9 cellular contexts compared by ENCODE assay signal in the genomic region with DNA sequence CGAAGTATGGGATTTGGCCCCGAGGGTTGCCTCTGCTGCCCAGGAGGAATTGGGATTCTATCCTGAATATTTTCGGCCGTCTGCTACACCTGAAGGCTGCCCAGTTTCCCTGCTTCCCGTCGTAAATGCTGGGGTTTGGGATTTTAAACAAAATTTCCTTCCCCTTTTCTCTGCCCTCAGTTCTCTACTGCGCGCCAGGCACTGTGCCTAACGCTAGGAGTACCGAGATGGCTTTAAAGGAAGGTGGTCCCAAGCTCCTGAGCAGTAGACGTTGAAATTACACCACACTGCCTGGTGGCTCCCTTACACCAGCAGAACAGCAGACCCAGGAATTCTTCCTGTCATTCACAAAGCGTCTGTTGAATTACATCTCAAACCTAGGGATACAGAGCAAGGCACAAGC. TPM values are rescaled to one million over a fixed set of nuclear protein-coding genes. Genes with fewer than 3 reads are reported as not detected.
DNase-seq lines count a peak whose midpoint lies in the region; ATAC-seq and TF ChIP-seq lines count a peak whose summit lies in the region.
"Had no signal": no experiment of that assay in that cellular context is flagged by ENCODE, and none has a peak within 500 bp of the region (broad histone marks: within the 10 kb centered on the region; RNA-seq: fewer than 3 reads in every experiment).

No MANE protein-coding gene starts in this region.

- DNase-seq in Calu3 (no peak), IMR-90 (no peak), smooth muscle cell (lab: John Stamatoyannopoulos, UW; ENCODE audit: unreplicated experiment) (no peak), AG08395 (ENCODE audit: low spot score) (no peak), NCI-H526 treated with DMSO at 0.1 percent for 48 hours (lab: John Stamatoyannopoulos, UW) (no peak)
- peak in 1 of 2 donors; percentile 13 for DNase-seq in activated naive CD4-positive, alpha-beta T cell treated with anti-CD3 and anti-CD28 coated beads, Interleukin-2, amount 50 U/mL, for 72 hours (ENCODE audit: low spot score in 2 of 2)

- 0 out of 2 replicates have a peak overlapping the region, but pooled peaks have one; percentile 26 for H3K14ac ChIP-seq in IMR-90 (replicated peaks; ENCODE audit: low read depth, low read length)

- H3K9ac ChIP-seq in IMR-90 (ENCODE audit: low read depth, low read length) (peak overlapping the region; percentile 43; the same call in 1 of the 2 replicates), smooth muscle cell (ENCODE audit: low read depth) (peak overlapping the region; percentile 80)

- H3K4me1 ChIP-seq in IMR-90 (ENCODE audit: control insufficient read depth, insufficient read depth, low read length) (peaks cover 3% of the 10 kb centered on the region), smooth muscle cell (ENCODE audit: low read depth) (peaks cover 25% of the 10 kb centered on the region)

- no peak for TF ChIP-seq POLR2A in IMR-90 (IDR thresholded peaks at IDR 0.05; ENCODE audit: low read depth, low read length)

- H2BK15ac ChIP-seq in IMR-90 (ENCODE audit: low read depth, low read length), result no peak overlapping the region

- H4K91ac ChIP-seq in IMR-90 (ENCODE audit: insufficient read depth, low read depth, low read length), result no peak overlapping the region

- peak overlapping the region; percentile 89 for H3K4me3 ChIP-seq in IMR-90 (ENCODE audit: insufficient read depth, low read depth, low read length)
- H3K4me3 ChIP-seq in iPS-11a (ENCODE audit: low read depth, low read length), result peak overlapping the region; percentile 89
- peak overlapping the region; percentile 86 for H3K4me3 ChIP-seq in smooth muscle cell

- H3K27ac Mint-ChIP-seq in Calu3 (ENCODE audit: unreplicated experiment), result peak overlapping the region; percentile 70
- H3K27ac Mint-ChIP-seq in activated naive CD4-positive, alpha-beta T cell treated with anti-CD3 and anti-CD28 coated beads, Interleukin-2, amount 50 U/mL, for 72 hours, result peak overlapping the region; percentile 84 to 93

- peak overlapping the region; percentile 85 for H3K4me3 Mint-ChIP-seq in Calu3 (ENCODE audit: low read depth, unreplicated experiment)

- peak overlapping the region; percentile 75 to 87 for H4K8ac ChIP-seq in IMR-90 (ENCODE audit: low read depth in 2 of 2, low read length in 2 of 2)

- H3K27me3 Mint-ChIP-seq in Calu3 (ENCODE audit: unreplicated experiment), result peaks cover 3% of the 10 kb centered on the region

- no peak for TF ChIP-seq RAD21 in IMR-90 (IDR thresholded peaks at IDR 0.05; ENCODE audit: low read length)

- H2AK9ac ChIP-seq in IMR-90 (replicated peaks; ENCODE audit: low read depth, low read length, poor library complexity), result no peak overlapping the region

- ATAC-seq in IMR-90 (ENCODE audit: low read depth) (peak; percentile 3), GM21526 (IDR thresholded peaks at IDR 0.05; ENCODE audit: low FRiP score, unreplicated experiment) (no peak)
- no peak for ATAC-seq in activated naive CD4-positive, alpha-beta T cell treated with anti-CD3 and anti-CD28 coated beads, Interleukin-2, amount 50 U/mL, for 72 hours

- peak overlapping the region; percentile 79 for H3K4me2 ChIP-seq in IMR-90 (ENCODE audit: low read depth, low read length)
- peak overlapping the region; percentile 96 for H3K4me2 ChIP-seq in smooth muscle cell

- POLR2A ChIA-PET in IMR-90 (lab: Charles Lee; ENCODE audit: unreplicated experiment), result no interaction called here

- H3K36me3 ChIP-seq in IMR-90 (ENCODE audit: control insufficient read depth, insufficient read depth, low read length), result peaks cover 6% of the 10 kb centered on the region
- H3K36me3 ChIP-seq in smooth muscle cell (ENCODE audit: low read depth), result peaks cover 6% of the 10 kb centered on the region

- no peak overlapping the region for H2BK5ac ChIP-seq in IMR-90 (ENCODE audit: low read depth, low read length, poor library complexity, severe bottlenecking)

- peak overlapping the region; percentile 93 for H2AFZ ChIP-seq in IMR-90 (replicated peaks; ENCODE audit: low read length, poor library complexity)
- peak overlapping the region; percentile 100 for H2AFZ ChIP-seq in smooth muscle cell (ENCODE audit: low read depth)

- H3K9me3 ChIP-seq in IMR-90 (ENCODE audit: control insufficient read depth, insufficient read depth, low read length) (no peaks in the 10 kb centered on the region), smooth muscle cell (replicated peaks; ENCODE audit: low read depth) (no peaks in the 10 kb centered on the region)

- no TSS peak for BruUV-seq in Calu3 (replicated peaks; lab: Mats Ljungman, UMichigan)
- no TSS peak for BruUV-seq in IMR-90 (replicated peaks; lab: Mats Ljungman, UMichigan)

- H3K27ac ChIP-seq in IMR-90 (ENCODE audit: insufficient read depth, low read length), result no peak overlapping the region
- H3K27ac ChIP-seq in smooth muscle cell (ENCODE audit: low read depth), result peak overlapping the region; percentile 78

- peaks cover 30% of the 10 kb centered on the region for H3K36me3 Mint-ChIP-seq in Calu3 (ENCODE audit: insufficient read depth, unreplicated experiment)
- H3K36me3 Mint-ChIP-seq in activated naive CD4-positive, alpha-beta T cell treated with anti-CD3 and anti-CD28 coated beads, Interleukin-2, amount 50 U/mL, for 72 hours, result peaks cover 0 to 17% of the 10 kb centered on the region in 2 donors

- no peak overlapping the region for H2AK5ac ChIP-seq in IMR-90 (ENCODE audit: low read depth, low read length)

- dilution Hi-C loops in IMR-90 (cut with HindIII; ENCODE audit: low sequenced_read_pairs, unreplicated experiment), result no loop called here

- peaks cover 28% of the 10 kb centered on the region for H3K79me2 ChIP-seq in smooth muscle cell (ENCODE audit: low read depth)

- H2BK120ac ChIP-seq in IMR-90 (ENCODE audit: low read depth, low read length), result no peak overlapping the region

- peaks cover 6% of the 10 kb centered on the region for H3F3A ChIP-seq in smooth muscle cell (ENCODE audit: low read depth)

- TF ChIP-seq CTCF in Calu3 (IDR thresholded peaks at IDR 0.05; ENCODE audit: unreplicated experiment), result no peak
- no peak for TF ChIP-seq CTCF in IMR-90 (conservative IDR thresholded peaks at IDR 0.05; ENCODE audit: low read depth, low read length)
- no peak for TF ChIP-seq CTCF in smooth muscle cell (IDR thresholded peaks at IDR 0.05; ENCODE audit: borderline replicate concordance, insufficient read depth, poor library complexity, severe bottlenecking)

- no peak overlapping the region for H3K18ac ChIP-seq in IMR-90 (ENCODE audit: low read depth, low read length)

- no peak overlapping the region for H3K4ac ChIP-seq in IMR-90 (ENCODE audit: low read depth, low read length)

- H4K20me1 ChIP-seq in IMR-90 (ENCODE audit: insufficient read depth, low read length) (peaks cover 24% of the 10 kb centered on the region; the same call in 1 of the 2 replicates), smooth muscle cell (ENCODE audit: low read depth) (peaks cover 34% of the 10 kb centered on the region)

- intact Hi-C loops in Calu3 (cut with micrococcal nuclease; ENCODE audit: unreplicated experiment) (loop anchor here (2.0 kb wide), 1 partner anchor 123 kb away; no protein-coding TSS in a partner anchor), IMR-90 (cut with micrococcal nuclease) (loop anchor here (1.0 kb wide), 1 partner anchor 124 kb away; no protein-coding TSS in a partner anchor)

- H4K5ac ChIP-seq in IMR-90 (ENCODE audit: low read depth, low read length), result peak overlapping the region; percentile 43

- no peak overlapping the region for H2BK20ac ChIP-seq in IMR-90 (ENCODE audit: low read depth, low read length)

- H3K27me3 ChIP-seq in IMR-90 (ENCODE audit: control insufficient read depth, insufficient read depth, low read length) (peaks cover 4% of the 10 kb centered on the region; the same call in 1 of the 2 replicates), smooth muscle cell (ENCODE audit: low read depth) (no peaks in the 10 kb centered on the region)

- peaks cover 8% of the 10 kb centered on the region; the same call in 1 of the 2 replicates for H3K9me1 ChIP-seq in IMR-90 (ENCODE audit: insufficient read depth, low read length)

- H3K79me1 ChIP-seq in IMR-90 (ENCODE audit: low read depth in 1 of 2, low read length in 2 of 2), result peaks cover 13 to 18% of the 10 kb centered on the region in 2 experiments; a peak in 3 of 4 replicates

- WGBS in IMR-90 (ENCODE audit: extremely low coverage in 2 of 2, insufficient read length in 1 of 2), 2 experiments, result 14% methylated on average over 1 of the region's 12 CpGs; no CpG with 5 or more reads in 1 of the 2 experiments
- WGBS in smooth muscle cell (ENCODE audit: low lambda C conversion rate), result 2% methylated on average over 12 of the region's 12 CpGs

- in situ Hi-C loops in IMR-90 (cut with MboI; ENCODE audit: low sequenced_read_pairs), result no loop called here

- CTCF ChIA-PET in Calu3 (lab: Charles Lee) (no interaction called here), IMR-90 (lab: Yijun Ruan, JAX) (no interaction called here)

- H3K56ac ChIP-seq in IMR-90 (ENCODE audit: extremely low read depth, insufficient read depth, low read length), result peak overlapping the region; percentile 58

- peaks cover 8% of the 10 kb centered on the region for H3K4me1 Mint-ChIP-seq in Calu3 (ENCODE audit: low read depth, unreplicated experiment)

- no peaks in the 10 kb centered on the region for H3K9me3 Mint-ChIP-seq in Calu3 (ENCODE audit: low read depth, unreplicated experiment)
- H3K9me3 Mint-ChIP-seq in activated naive CD4-positive, alpha-beta T cell treated with anti-CD3 and anti-CD28 coated beads, Interleukin-2, amount 50 U/mL, for 72 hours, result no peaks in the 10 kb centered on the region

- no peak overlapping the region for H3K23ac ChIP-seq in IMR-90 (ENCODE audit: low read depth, low read length)

TF ChIP-seq in IMR-90, 13 proteins besides CTCF, POLR2A, EP300 and RAD21 (continues in another document):
- TF ChIP-seq CEBPB (IDR thresholded peaks at IDR 0.05; ENCODE audit: low read depth, low read length) (no peak), MXI1 (IDR thresholded peaks at IDR 0.05; ENCODE audit: borderline replicate concordance, low read depth, low read length) (no peak), CHD1 (IDR thresholded peaks at IDR 0.05; ENCODE audit: low read depth, low read length) (no peak), BHLHE40 (IDR thresholded peaks at IDR 0.05; ENCODE audit: low read depth, low read length) (no peak), MAZ (IDR thresholded peaks at IDR 0.05; ENCODE audit: borderline replicate concordance, low read depth, low read length) (no peak)

RNA-seq across cellular contexts. Expression of a gene that starts 0.6 kb away (rescaled TPM):
- 24.3 and 25.2 TPM in 2 replicates for total RNA-seq in Calu3 (2022)
- 26.1 and 26.7 TPM in 2 replicates for total RNA-seq in IMR-90 (2012; rRNA removed)
- 18.1 and 20.1 TPM in 2 replicates for polyA plus RNA-seq in IMR-90 (2012; rRNA removed)
- polyA plus RNA-seq in IMR-90 (2012; cell fraction: cytosol; rRNA removed), result 9.4 and 10.3 TPM in 2 replicates
- polyA plus RNA-seq in IMR-90 (2012; cell fraction: nucleus; rRNA removed; ENCODE audit: low replicate concordance), result 12.3 and 31.3 TPM in 2 replicates
- total RNA-seq in activated naive CD4-positive, alpha-beta T cell treated with anti-CD3 and anti-CD28 coated beads, Interleukin-2, amount 50 U/mL, for 72 hours, result 10 to 100 TPM; 20.9 to 25.8 TPM
- 26.2 and 32.0 TPM in 2 replicates for total RNA-seq in smooth muscle cell
- 19.1 and 20.2 TPM in 2 replicates for polyA plus RNA-seq in smooth muscle cell

RNA-seq across cellular contexts. Expression of a gene that starts 13.0 kb away (rescaled TPM):
- total RNA-seq in Calu3 (2022), result not detected in 2 replicates
- total RNA-seq in IMR-90 (2012; rRNA removed), result not detected in 2 replicates
- polyA plus RNA-seq in IMR-90 (2012; rRNA removed), result not detected in 2 replicates
- not detected in 2 replicates for polyA plus RNA-seq in IMR-90 (2012; cell fraction: cytosol; rRNA removed)
- not detected in 2 replicates for polyA plus RNA-seq in IMR-90 (2012; cell fraction: nucleus; rRNA removed; ENCODE audit: low replicate concordance)
- not detected for total RNA-seq in activated naive CD4-positive, alpha-beta T cell treated with anti-CD3 and anti-CD28 coated beads, Interleukin-2, amount 50 U/mL, for 72 hours
- total RNA-seq in smooth muscle cell, result not detected in 2 replicates
- 0.38 TPM in 1 of 2 replicates, not detected in the other for polyA plus RNA-seq in smooth muscle cell
- total RNA-seq: LHCN-M2 had no signal
